Comparison of ENCODE assay signal across 7 cellular contexts in genomic region chr7:117873056-117873932, GRCh38. TPM values are rescaled to one million over a fixed set of nuclear protein-coding genes. Genes with fewer than 3 reads are reported as not detected.
DNase-seq lines count a peak whose midpoint lies in the region; ATAC-seq and TF ChIP-seq lines count a peak whose summit lies in the region.

TSS of gene CTTNBP2 (minus strand) at chr7:117873441. CDS start at chr7:117873415, 26 bp downstream.

- H3K27me3 ChIP-seq in HL-60 (ENCODE audit: insufficient read depth, poor library complexity, severe bottlenecking): peaks cover 41% of the 10 kb centered on the region

- DNase-seq in GM04504 (ENCODE audit: low read depth): peak; percentile 11
- no peak for DNase-seq in HL-60 (ENCODE audit: low read depth in 1 of 2, low spot score in 1 of 2)
- peak; percentile 5 to 11 for DNase-seq in activated T-cell treated with anti-CD3 and anti-CD28 coated beads, Interleukin-2, amount 50 U/mL, for 72 hours
- peak; percentile 5 for DNase-seq in foreskin melanocyte
- no peak for DNase-seq in central memory CD4-positive, alpha-beta T cell
- DNase-seq in activated gamma-delta T cell (lab: John Stamatoyannopoulos, UW): no peak

- peak; percentile 51 to 59 for ATAC-seq in activated T-cell treated with anti-CD3 and anti-CD28 coated beads, Interleukin-2, amount 50 U/mL, for 72 hours (replicated peaks in 1 of 2)

- H3K27me3 Mint-ChIP-seq in activated T-cell treated with anti-CD3 and anti-CD28 coated beads, Interleukin-2, amount 50 U/mL, for 72 hours (ENCODE audit: low read depth): peaks cover 39% of the 10 kb centered on the region
- H3K27me3 Mint-ChIP-seq in nephron (ENCODE audit: low read depth): peaks cover 69% of the 10 kb centered on the region

- H3K4me1 Mint-ChIP-seq in activated T-cell treated with anti-CD3 and anti-CD28 coated beads, Interleukin-2, amount 50 U/mL, for 72 hours (ENCODE audit: low read depth): peaks cover 9% of the 10 kb centered on the region
- peaks cover 40% of the 10 kb centered on the region for H3K4me1 Mint-ChIP-seq in nephron

- TF ChIP-seq CTCF in HL-60 (IDR thresholded peaks at IDR 0.05; ENCODE audit: insufficient read depth, low read length) (no peak), nephron (IDR thresholded peaks at IDR 0.05; ENCODE audit: unreplicated experiment in 3 of 3) (peak in 1 of 3 experiments; percentile 18)

- H3K4me3 ChIP-seq in HL-60 (replicated peaks; ENCODE audit: insufficient read depth, low read length): peak within 1 kb of the TSS; percentile 30

- no peaks in the 10 kb centered on the region for H3K9me3 Mint-ChIP-seq in activated T-cell treated with anti-CD3 and anti-CD28 coated beads, Interleukin-2, amount 50 U/mL, for 72 hours
- no peaks in the 10 kb centered on the region for H3K9me3 Mint-ChIP-seq in nephron

- no peak within 1 kb of the TSS for H3K27ac ChIP-seq in HL-60 (replicated peaks)

- peak within 1 kb of the TSS; percentile 50 to 90 for H3K4me3 Mint-ChIP-seq in activated T-cell treated with anti-CD3 and anti-CD28 coated beads, Interleukin-2, amount 50 U/mL, for 72 hours
- H3K4me3 Mint-ChIP-seq in nephron: peak within 1 kb of the TSS; percentile 87 to 93 (median 93)

- H3K27ac Mint-ChIP-seq in activated T-cell treated with anti-CD3 and anti-CD28 coated beads, Interleukin-2, amount 50 U/mL, for 72 hours: no peak within 1 kb of the TSS
- H3K27ac Mint-ChIP-seq in nephron: peak within 1 kb of the TSS; percentile 38 to 81 (median 58)

- peaks cover 3 to 6% of the 10 kb centered on the region in 2 donors for H3K36me3 Mint-ChIP-seq in activated T-cell treated with anti-CD3 and anti-CD28 coated beads, Interleukin-2, amount 50 U/mL, for 72 hours (ENCODE audit: insufficient read depth in 2 of 2)
- no peaks in the 10 kb centered on the region for H3K36me3 Mint-ChIP-seq in nephron (ENCODE audit: low read depth)

RNA-seq across cellular contexts. Expression of gene CTTNBP2, which starts in this region (rescaled TPM):
- not detected for total RNA-seq in activated T-cell treated with anti-CD3 and anti-CD28 coated beads, Interleukin-2, amount 50 U/mL, for 72 hours

Comparison
In these comparisons a context has a peak if more than half of its experiments do, and no peak if none do; other contexts are left out.
1. Peak in DNase-seq and ATAC-seq in activated T-cell treated with anti-CD3 and anti-CD28 coated beads, Interleukin-2, amount 50 U/mL, for 72 hours; RNA of the gene not detected or under 1 TPM.
2. DNase-seq: peak in GM04504 (single experiment) and foreskin melanocyte (single experiment); none in HL-60 (0 of 2), central memory CD4-positive, alpha-beta T cell (single experiment) and activated gamma-delta T cell (single experiment).